ENCODE assay signal across 8 cellular contexts in genomic region chr19:48468806-48469055, GRCh38.
A peak's percentile ranks its signal among the peaks of the same experiment; 100 is the strongest.
DNase-seq lines count a peak whose midpoint lies in the region; TF ChIP-seq lines count a peak whose summit lies in the region.

No MANE protein-coding gene starts in this region.

- no peak overlapping the region for H2AFZ ChIP-seq in ACC112 (ENCODE audit: low read length, unreplicated experiment)

- peaks cover 15% of the 10 kb centered on the region for H3K4me1 ChIP-seq in ACC112 (ENCODE audit: control insufficient read depth, insufficient read depth, low read length, unreplicated experiment)
- H3K4me1 ChIP-seq in muscle layer of duodenum (ENCODE audit: control insufficient read depth in 1 of 2, insufficient read depth in 2 of 2, low read length in 2 of 2) = peaks cover 6 to 17% of the 10 kb centered on the region in 2 donors

- TF ChIP-seq CTCF in HL-60 (IDR thresholded peaks at IDR 0.05; ENCODE audit: insufficient read depth, low read length) (no peak), GM10266 (IDR thresholded peaks at IDR 0.05; ENCODE audit: control insufficient read depth, insufficient read depth, low read depth, missing control alignments) (no peak)

- no peaks in the 10 kb centered on the region for H3K9me3 ChIP-seq in muscle layer of duodenum (ENCODE audit: control insufficient read depth in 1 of 2, low read length in 2 of 2)

- H3K79me2 ChIP-seq in ACC112 (ENCODE audit: control insufficient read depth, insufficient read depth, low read length, unreplicated experiment) = peaks cover 12% of the 10 kb centered on the region

- H3K27ac ChIP-seq in ACC112 (ENCODE audit: low read depth, low read length) (peak overlapping the region; percentile 38; the same call in 1 of the 2 replicates), HL-60 (replicated peaks) (peak overlapping the region; percentile 34), caudate nucleus (ENCODE audit: low read depth, low read length) (peak overlapping the region; percentile 63), muscle layer of duodenum (ENCODE audit: low read length) (peak overlapping the region; percentile 51)

- H3K4me3 ChIP-seq in ACC112 (ENCODE audit: low read depth, low read length) (peak overlapping the region; percentile 55), HL-60 (replicated peaks; ENCODE audit: insufficient read depth, low read length) (peak overlapping the region; percentile 43), muscle layer of duodenum (ENCODE audit: low read depth in 1 of 2, low read length in 2 of 2) (peak overlapping the region; percentile 60 to 94)

- DNase-seq in HL-60 (ENCODE audit: low read depth in 1 of 2, low spot score in 1 of 2) (no peak), caudate nucleus (lab: John Stamatoyannopoulos, UW) (peak in 1 of 61 donors; percentile 100), NOMO-1 treated with dmso at 0.1 percent for 144 hours (lab: John Stamatoyannopoulos, UW; ENCODE audit: unreplicated experiment) (no peak), foreskin melanocyte (no peak), GM10266 (ENCODE audit: extremely low spot score) (no peak), C1 segment of cervical spinal cord (lab: John Stamatoyannopoulos, UW) (no peak)

- H3K27me3 ChIP-seq in ACC112 (ENCODE audit: insufficient read depth, low read length) (no peaks in the 10 kb centered on the region), HL-60 (ENCODE audit: insufficient read depth, poor library complexity, severe bottlenecking) (no peaks in the 10 kb centered on the region), muscle layer of duodenum (ENCODE audit: low read depth, low read length) (no peaks in the 10 kb centered on the region)

- H3K36me3 ChIP-seq in ACC112 (ENCODE audit: insufficient read depth, low read length) (no peaks in the 10 kb centered on the region), muscle layer of duodenum (ENCODE audit: control insufficient read depth in 1 of 2, insufficient read depth in 2 of 2, low read length in 2 of 2) (peaks cover 29 to 39% of the 10 kb centered on the region in 2 donors)
